ENCODE assay signal across 8 cellular contexts in genomic region chrX:53433651-53434639, GRCh38. TPM values are rescaled to one million over a fixed set of nuclear protein-coding genes. Genes with fewer than 3 reads are reported as not detected.
DNase-seq lines count a peak whose midpoint lies in the region; ATAC-seq and TF ChIP-seq lines count a peak whose summit lies in the region.

TSS of gene HSD17B10 (minus strand) at chrX:53434370. CDS start at chrX:53434345, 25 bp downstream.

- peak within 1 kb of the TSS; percentile 87 for H3K9ac ChIP-seq in HUES6 (ENCODE audit: low read length)

- POLR2A ChIA-PET in OCI-LY7 (lab: Charles Lee) = interaction anchor here (0.7 kb wide), 1 partner anchor 10 kb away, joined by 3 read pairs; no protein-coding TSS in a partner anchor

- H4K20me1 ChIP-seq in OCI-LY7 (ENCODE audit: insufficient read depth, low read length) = no peaks in the 10 kb centered on the region

- peaks cover 12% of the 10 kb centered on the region for H3K4me1 Mint-ChIP-seq in endothelial cell (ENCODE audit: unreplicated experiment)

- CTCF ChIA-PET in OCI-LY7 (lab: Charles Lee; ENCODE audit: unreplicated experiment) = no interaction called here

- H3K27me3 ChIP-seq in HUES6 (ENCODE audit: control insufficient read depth, insufficient read depth, low read length) = peaks cover 15% of the 10 kb centered on the region

- no peaks in the 10 kb centered on the region for H3K9me3 Mint-ChIP-seq in endothelial cell (ENCODE audit: unreplicated experiment)

- DNase-seq in Caki2 (ENCODE audit: low read depth) (peak; percentile 73), OCI-LY7 (ENCODE audit: low spot score) (peak; percentile 91), activated T-cell treated with anti-CD3 and anti-CD28 coated beads for 1 hour (ENCODE audit: low read depth) (peak; percentile 75), endothelial cell (ENCODE audit: low spot score) (peak; percentile 77), middle frontal gyrus (ENCODE audit: extremely low spot score, low spot score) (peak; percentile 69)
- DNase-seq in stimulated activated CD8-positive, alpha-beta memory T cell treated with anti-CD3 and anti-CD28 coated beads, Interleukin-4, amount 100 ng/mL, for 1 hour (ENCODE audit: low read depth in 2 of 2, low spot score in 1 of 2) = peak; percentile 66 to 68

- H3K9me2 ChIP-seq in OCI-LY7 (ENCODE audit: insufficient read depth, low read length) = no peaks in the 10 kb centered on the region

- H3K27ac ChIP-seq in HUES6 (ENCODE audit: low read depth, low read length) (no peak within 1 kb of the TSS), OCI-LY7 (ENCODE audit: low read depth, low read length, poor library complexity, severe bottlenecking) (peak within 1 kb of the TSS; percentile 52)

- no TSS peak for BruUV-seq in OCI-LY7 (replicated peaks; lab: Mats Ljungman, UMichigan)

- TF ChIP-seq CTCF in OCI-LY7 (conservative IDR thresholded peaks at IDR 0.05; ENCODE audit: low read length) = no peak
- no peak for TF ChIP-seq CTCF in endothelial cell (IDR thresholded peaks at IDR 0.05; ENCODE audit: unreplicated experiment)

- intact Hi-C loops in OCI-LY7 (cut with micrococcal nuclease; ENCODE audit: unreplicated experiment) = loop anchor here (1.0 kb wide), 1 partner anchor 12 kb away; the partner anchor contains the start of genes RIBC1 and SMC1A

- peak within 1 kb of the TSS; percentile 81 for H3K27ac Mint-ChIP-seq in endothelial cell (ENCODE audit: unreplicated experiment)

- peak within 1 kb of the TSS; percentile 97 for H2AFZ ChIP-seq in OCI-LY7 (ENCODE audit: low read length)

- H3K9me3 ChIP-seq in HUES6 (ENCODE audit: control insufficient read depth, insufficient read depth, low read depth, low read length) (no peaks in the 10 kb centered on the region; the same call in 1 of the 2 replicates), OCI-LY7 (ENCODE audit: low read length) (no peaks in the 10 kb centered on the region)

- peaks cover 5% of the 10 kb centered on the region for H3K36me3 Mint-ChIP-seq in endothelial cell (ENCODE audit: low read depth, unreplicated experiment)

- peak within 1 kb of the TSS; percentile 91 for H3K4me2 ChIP-seq in OCI-LY7 (ENCODE audit: low read length)

- peak within 1 kb of the TSS; percentile 94 for H3K4me3 ChIP-seq in HUES6 (ENCODE audit: low read depth, low read length)
- H3K4me3 ChIP-seq in OCI-LY7 (ENCODE audit: low read depth, low read length, poor library complexity, severe bottlenecking) = peak within 1 kb of the TSS; percentile 96

- H3K36me3 ChIP-seq in HUES6 (ENCODE audit: control insufficient read depth, insufficient read depth, low read length) = peaks cover 35% of the 10 kb centered on the region
- H3K36me3 ChIP-seq in OCI-LY7 (ENCODE audit: insufficient read depth, low read length) = peaks cover 31% of the 10 kb centered on the region

- H3K4me1 ChIP-seq in HUES6 (ENCODE audit: control insufficient read depth, insufficient read depth, low read length) (peaks cover 4% of the 10 kb centered on the region; the same call in 1 of the 2 replicates), OCI-LY7 (ENCODE audit: insufficient read depth, low read length, poor library complexity, severe bottlenecking) (peaks cover 15% of the 10 kb centered on the region)

- H3K79me2 ChIP-seq in OCI-LY7 (ENCODE audit: insufficient read depth, low read depth, low read length) = peaks cover 10% of the 10 kb centered on the region; the same call in 1 of the 2 replicates

- H3K4me3 Mint-ChIP-seq in endothelial cell (ENCODE audit: unreplicated experiment) = peak within 1 kb of the TSS; percentile 97

- ATAC-seq in GM21423 (IDR thresholded peaks at IDR 0.05; ENCODE audit: unreplicated experiment) = peak; percentile 97

- in situ Hi-C loops in Caki2 (cut with HindIII; ENCODE audit: low pct_unique_long_range_greater_than_20kb, low sequenced_read_pairs) = no loop called here

- no peaks in the 10 kb centered on the region for H3K27me3 Mint-ChIP-seq in endothelial cell (ENCODE audit: unreplicated experiment)

RNA-seq across cellular contexts. Expression of gene HSD17B10, which starts in this region (rescaled TPM):
- 133 and 141 TPM in 2 replicates for total RNA-seq in Caki2 (2014; rRNA removed; shearing (Covaris generic); ENCODE audit: low replicate concordance)
- 106 and 107 TPM in 2 replicates for total RNA-seq in OCI-LY7 (2014; rRNA removed; shearing (Covaris generic))
- total RNA-seq in OCI-LY7 (2022) (115 and 123 TPM in 2 replicates), endothelial cell (ENCODE audit: unreplicated experiment) (81.1 TPM)
